ENCODE assay signal across 8 cellular contexts in genomic region chr12:6960291-6961277, GRCh38. TPM values are rescaled to one million over a fixed set of nuclear protein-coding genes. Genes with fewer than 3 reads are reported as not detected.
A peak's percentile ranks its signal among the peaks of the same experiment; 100 is the strongest.
DNase-seq lines count a peak whose midpoint lies in the region; ATAC-seq and TF ChIP-seq lines count a peak whose summit lies in the region.

No MANE protein-coding gene starts in this region.

- H3K9me3 Mint-ChIP-seq in type B pancreatic cell = no peaks in the 10 kb centered on the region

- H3K4me3 ChIP-seq in HUES64 (ENCODE audit: low read length) = no peak overlapping the region

- ATAC-seq in GM18517 (IDR thresholded peaks at IDR 0.05; ENCODE audit: unreplicated experiment) = no peak
- ATAC-seq in GM18873 (IDR thresholded peaks at IDR 0.05; ENCODE audit: low FRiP score, unreplicated experiment) = no peak

- H3K27ac ChIP-seq in HUES64 (ENCODE audit: low read depth, low read length) = peak overlapping the region; percentile 77

- peak; percentile 56 to 67 for DNase-seq in activated T-cell treated with anti-CD3 and anti-CD28 coated beads, Interleukin-2, amount 50 U/mL, for 48 hours
- peak; percentile 42 for DNase-seq in iris pigment epithelial cell (ENCODE audit: low read depth)
- no peak for DNase-seq in type B pancreatic cell (ENCODE audit: extremely low spot score, unreplicated experiment)
- no peak for DNase-seq in AG20443 (ENCODE audit: low spot score)

- no peaks in the 10 kb centered on the region for H3K9me3 ChIP-seq in ES-I3 (ENCODE audit: control insufficient read depth, insufficient read depth, low read length)
- H3K9me3 ChIP-seq in HUES64 (ENCODE audit: insufficient read depth, low read depth, low read length) = no peaks in the 10 kb centered on the region

- no peaks in the 10 kb centered on the region for H3K36me3 ChIP-seq in ES-I3 (ENCODE audit: insufficient read depth, low read length)
- peaks cover 15% of the 10 kb centered on the region for H3K36me3 ChIP-seq in HUES64 (ENCODE audit: insufficient read depth, low read length)

- no peaks in the 10 kb centered on the region for H3K27me3 ChIP-seq in HUES64 (ENCODE audit: insufficient read depth, low read length)

- H3K4me3 Mint-ChIP-seq in type B pancreatic cell = peak overlapping the region; percentile 59

- peaks cover 17% of the 10 kb centered on the region for H3K4me1 Mint-ChIP-seq in type B pancreatic cell (ENCODE audit: unreplicated experiment)

- no peak for TF ChIP-seq CTCF in type B pancreatic cell (conservative IDR thresholded peaks at IDR 0.05)

- peaks cover 15% of the 10 kb centered on the region; the same call in 1 of the 2 replicates for H3K4me1 ChIP-seq in ES-I3 (ENCODE audit: insufficient read depth, low read length)
- H3K4me1 ChIP-seq in HUES64 (ENCODE audit: insufficient read depth, low read length) = peaks cover 22% of the 10 kb centered on the region

- 81% methylated on average over 20 of the region's 20 CpGs for WGBS in HUES64

- peaks cover 11% of the 10 kb centered on the region for H3K36me3 Mint-ChIP-seq in type B pancreatic cell

- H3K27ac Mint-ChIP-seq in type B pancreatic cell = peak overlapping the region; percentile 99

- peak overlapping the region; percentile 74 for H3K9ac ChIP-seq in ES-I3 (ENCODE audit: low read depth, low read length)
- H3K9ac ChIP-seq in HUES64 (ENCODE audit: low read depth, low read length) = peak overlapping the region; percentile 43

- no peaks in the 10 kb centered on the region for H3K27me3 Mint-ChIP-seq in type B pancreatic cell

RNA-seq across cellular contexts. Expression of gene PTPN6, which starts 9.4 kb away (rescaled TPM):
- 12.0 TPM for polyA plus RNA-seq in HUES64 (2013, experiment 1 of 2)
- polyA plus RNA-seq in HUES64 (2013, experiment 2 of 2) = 12.2 TPM
- total RNA-seq in type B pancreatic cell (ENCODE audit: low replicate concordance) = 15.6 and 61.0 TPM in 2 replicates

RNA-seq across cellular contexts. Expression of gene PHB2, which starts 9.9 kb away (rescaled TPM):
- polyA plus RNA-seq in HUES64 (2013, experiment 1 of 2) = 303 TPM
- 286 TPM for polyA plus RNA-seq in HUES64 (2013, experiment 2 of 2)
- total RNA-seq in type B pancreatic cell (ENCODE audit: low replicate concordance) = 252 and 377 TPM in 2 replicates

RNA-seq across cellular contexts. Expression of gene EMG1, which starts 10.1 kb away (rescaled TPM):
- polyA plus RNA-seq in HUES64 (2013, experiment 1 of 2) = 50.2 TPM
- 42.5 TPM for polyA plus RNA-seq in HUES64 (2013, experiment 2 of 2)
- 46.5 and 108 TPM in 2 replicates for total RNA-seq in type B pancreatic cell (ENCODE audit: low replicate concordance)

RNA-seq across cellular contexts. Expression of gene C12orf57, which starts 16.8 kb away (rescaled TPM):
- 174 TPM for polyA plus RNA-seq in HUES64 (2013, experiment 1 of 2)
- 162 TPM for polyA plus RNA-seq in HUES64 (2013, experiment 2 of 2)
- 220 and 275 TPM in 2 replicates for total RNA-seq in type B pancreatic cell (ENCODE audit: low replicate concordance)

RNA-seq across cellular contexts. Expression of gene RNU7-1, which starts 17.0 kb away (rescaled TPM):
- polyA plus RNA-seq in HUES64 (2013, experiment 1 of 2) = not detected
- not detected for polyA plus RNA-seq in HUES64 (2013, experiment 2 of 2)
- not detected in 2 replicates for total RNA-seq in type B pancreatic cell (ENCODE audit: low replicate concordance)

Comparison
In these comparisons a context has a peak if more than half of its experiments do, and no peak if none do; other contexts are left out.
1. DNase-seq: peak in activated T-cell treated with anti-CD3 and anti-CD28 coated beads, Interleukin-2, amount 50 U/mL, for 48 hours (2 of 2) and iris pigment epithelial cell (single experiment); none in type B pancreatic cell (single experiment) and AG20443 (single experiment).